In genomic region chr2:46980786-46981583, GRCh38 we compare ENCODE assay signal across 13 cellular contexts. TPM values are rescaled to one million over a fixed set of nuclear protein-coding genes. Genes with fewer than 3 reads are reported as not detected.
DNase-seq lines count a peak whose midpoint lies in the region; ATAC-seq and TF ChIP-seq lines count a peak whose summit lies in the region.
"Had no signal": no experiment of that assay in that cellular context is flagged by ENCODE, and none has a peak within 500 bp of the region (broad histone marks: within the 10 kb centered on the region; RNA-seq: fewer than 3 reads in every experiment).

No MANE protein-coding gene starts in this region.

- H3K27ac Mint-ChIP-seq in CD14-positive monocyte (peak overlapping the region; percentile 93 to 100 (median 99)), osteocyte (ENCODE audit: unreplicated experiment) (no peak overlapping the region)

- WGBS in adrenal gland, 4 donors, result 72 to 78% (median 76%) methylated on average over 12 of the region's 12 CpGs
- WGBS in aorta, 2 donors, result 72 to 74% methylated on average over 12 of the region's 12 CpGs

- H3K36me3 Mint-ChIP-seq in CD14-positive monocyte (peaks cover 63 to 86% of the 10 kb centered on the region in 2 donors), osteocyte (ENCODE audit: unreplicated experiment) (peaks cover 21% of the 10 kb centered on the region)

- H3K9me3 Mint-ChIP-seq in CD14-positive monocyte (no peaks in the 10 kb centered on the region), osteocyte (ENCODE audit: unreplicated experiment) (no peaks in the 10 kb centered on the region)

- H3K27ac ChIP-seq in KOPT-K1 (ENCODE audit: low read depth, low read length, poor library complexity, severe bottlenecking) (peak overlapping the region; percentile 95), adrenal gland (peak overlapping the region in 4 of 5 donors; percentile 42 to 89 (median 82)), muscle layer of duodenum (ENCODE audit: low read length) (peak overlapping the region; percentile 29), aorta (ENCODE audit: low read depth in 1 of 2, low read length in 2 of 2) (no peak overlapping the region)

- intact Hi-C loops in CD14-positive monocyte (cut with micrococcal nuclease), result loop anchor here in 1 of 2 donors (5.0 kb wide), 1 partner anchor 91 kb away; no protein-coding TSS in a partner anchor
- intact Hi-C loops in adrenal gland (cut with DNase I), result no loop called here
- intact Hi-C loops in aorta (cut with DNase I), result no loop called here

- peaks cover 98% of the 10 kb centered on the region for H3K4me1 Mint-ChIP-seq in CD14-positive monocyte
- peaks cover 36% of the 10 kb centered on the region for H3K4me1 Mint-ChIP-seq in osteocyte (ENCODE audit: unreplicated experiment)

- no peak for TF ChIP-seq POLR2A in adrenal gland (IDR thresholded peaks at IDR 0.05)

- ATAC-seq in aorta (ENCODE audit: low FRiP score) (no peak), HG03457 (IDR thresholded peaks at IDR 0.05; ENCODE audit: unreplicated experiment) (no peak)
- ATAC-seq: Right ventricle myocardium inferior had no signal

- TF ChIP-seq CTCF in CD14-positive monocyte (IDR thresholded peaks at IDR 0.05) (no peak), adrenal gland (IDR thresholded peaks at IDR 0.05) (no peak), osteocyte (IDR thresholded peaks at IDR 0.05) (no peak)

- H3K4me3 Mint-ChIP-seq in CD14-positive monocyte (no peak overlapping the region), osteocyte (ENCODE audit: unreplicated experiment) (no peak overlapping the region)

- H3K9me3 ChIP-seq in KOPT-K1 (ENCODE audit: insufficient read depth, low read length, poor library complexity, severe bottlenecking), result no peaks in the 10 kb centered on the region
- H3K9me3 ChIP-seq in adrenal gland (replicated peaks in 1 of 3), result no peaks in the 10 kb centered on the region
- no peaks in the 10 kb centered on the region for H3K9me3 ChIP-seq in muscle layer of duodenum (ENCODE audit: control insufficient read depth in 1 of 2, low read length in 2 of 2)
- no peaks in the 10 kb centered on the region for H3K9me3 ChIP-seq in aorta (ENCODE audit: control insufficient read depth, low read length)
- H3K9me3 ChIP-seq: MG63 had no signal

- H3K4me3 ChIP-seq in adrenal gland (no peak overlapping the region), muscle layer of duodenum (ENCODE audit: low read depth in 1 of 2, low read length in 2 of 2) (no peak overlapping the region), aorta (ENCODE audit: low read length in 2 of 2) (no peak overlapping the region)
- H3K4me3 ChIP-seq: MG63 had no signal

- peaks cover 83% of the 10 kb centered on the region for H3K36me3 ChIP-seq in KOPT-K1 (ENCODE audit: insufficient read depth, low read length)
- H3K36me3 ChIP-seq in adrenal gland (replicated peaks in 1 of 2), result peaks cover 0 to 37% of the 10 kb centered on the region in 2 donors
- H3K36me3 ChIP-seq in muscle layer of duodenum (ENCODE audit: control insufficient read depth in 1 of 2, insufficient read depth in 2 of 2, low read length in 2 of 2), result peaks cover 11 to 27% of the 10 kb centered on the region in 2 donors
- peaks cover 0 to 2% of the 10 kb centered on the region in 2 donors for H3K36me3 ChIP-seq in aorta (ENCODE audit: control insufficient read depth in 1 of 2, insufficient read depth in 2 of 2, low read length in 1 of 2)

- peaks cover 45 to 64% of the 10 kb centered on the region in 2 donors for H3K4me1 ChIP-seq in adrenal gland (replicated peaks in 1 of 2)
- H3K4me1 ChIP-seq in muscle layer of duodenum (ENCODE audit: control insufficient read depth in 1 of 2, insufficient read depth in 2 of 2, low read length in 2 of 2), result peaks cover 20 to 29% of the 10 kb centered on the region in 2 donors
- H3K4me1 ChIP-seq in aorta (ENCODE audit: control insufficient read depth in 1 of 2, insufficient read depth in 2 of 2, low read length in 2 of 2), result no peaks in the 10 kb centered on the region

- peaks cover 0 to 6% (median 1%) of the 10 kb centered on the region in 3 donors for H3K27me3 Mint-ChIP-seq in CD14-positive monocyte (ENCODE audit: low read depth in 3 of 3)
- H3K27me3 Mint-ChIP-seq in osteocyte (ENCODE audit: unreplicated experiment), result no peaks in the 10 kb centered on the region

- H3K27me3 ChIP-seq in adrenal gland, result no peaks in the 10 kb centered on the region
- no peaks in the 10 kb centered on the region for H3K27me3 ChIP-seq in muscle layer of duodenum (ENCODE audit: low read depth, low read length)
- no peaks in the 10 kb centered on the region for H3K27me3 ChIP-seq in aorta (ENCODE audit: control insufficient read depth in 1 of 2, insufficient read depth in 2 of 2, low read length in 1 of 2)
- H3K27me3 ChIP-seq: MG63 had no signal

- DNase-seq in CD14-positive monocyte (ENCODE audit: low spot score), result no peak
- no peak for DNase-seq in adrenal gland
- no peak for DNase-seq in aorta
- no peak for DNase-seq in osteocyte (ENCODE audit: extremely low spot score, unreplicated experiment)
- DNase-seq in occipital lobe (lab: John Stamatoyannopoulos, UW), result no peak
- DNase-seq: foreskin melanocyte; MG63; NCI-H510A; stimulated activated CD8-positive, alpha-beta memory T cell treated with anti-CD3 and anti-CD28 coated beads, Interleukin-4, amount 100 ng/mL, for 48 hours had no signal

RNA-seq across cellular contexts. Expression of gene TTC7A, which starts 40.0 kb away (rescaled TPM):
- polyA plus RNA-seq in CD14-positive monocyte (10 to 100 TPM; 43.2 to 52.5 TPM), adrenal gland (10 to 100 TPM; 24.6 to 59.4 (median 31.9) TPM), aorta (10 to 100 TPM; 12.0 to 24.3 TPM)
- total RNA-seq in adrenal gland (10 to 100 TPM; 30.6 to 87.4 (median 57.8) TPM), aorta (10 to 100 TPM; 29.7 to 53.2 TPM), osteocyte (17.8 and 20.0 TPM in 2 replicates), occipital lobe (8.4 TPM)

Comparison
In these comparisons a context has a peak if more than half of its experiments do, and no peak if none do; other contexts are left out.
1. H3K27ac ChIP-seq: peak in KOPT-K1 (single experiment), adrenal gland (4 of 5) and muscle layer of duodenum (single experiment); none in aorta (0 of 2).